Comparison of ENCODE assay signal across 1 cellular context in the genomic region with DNA sequence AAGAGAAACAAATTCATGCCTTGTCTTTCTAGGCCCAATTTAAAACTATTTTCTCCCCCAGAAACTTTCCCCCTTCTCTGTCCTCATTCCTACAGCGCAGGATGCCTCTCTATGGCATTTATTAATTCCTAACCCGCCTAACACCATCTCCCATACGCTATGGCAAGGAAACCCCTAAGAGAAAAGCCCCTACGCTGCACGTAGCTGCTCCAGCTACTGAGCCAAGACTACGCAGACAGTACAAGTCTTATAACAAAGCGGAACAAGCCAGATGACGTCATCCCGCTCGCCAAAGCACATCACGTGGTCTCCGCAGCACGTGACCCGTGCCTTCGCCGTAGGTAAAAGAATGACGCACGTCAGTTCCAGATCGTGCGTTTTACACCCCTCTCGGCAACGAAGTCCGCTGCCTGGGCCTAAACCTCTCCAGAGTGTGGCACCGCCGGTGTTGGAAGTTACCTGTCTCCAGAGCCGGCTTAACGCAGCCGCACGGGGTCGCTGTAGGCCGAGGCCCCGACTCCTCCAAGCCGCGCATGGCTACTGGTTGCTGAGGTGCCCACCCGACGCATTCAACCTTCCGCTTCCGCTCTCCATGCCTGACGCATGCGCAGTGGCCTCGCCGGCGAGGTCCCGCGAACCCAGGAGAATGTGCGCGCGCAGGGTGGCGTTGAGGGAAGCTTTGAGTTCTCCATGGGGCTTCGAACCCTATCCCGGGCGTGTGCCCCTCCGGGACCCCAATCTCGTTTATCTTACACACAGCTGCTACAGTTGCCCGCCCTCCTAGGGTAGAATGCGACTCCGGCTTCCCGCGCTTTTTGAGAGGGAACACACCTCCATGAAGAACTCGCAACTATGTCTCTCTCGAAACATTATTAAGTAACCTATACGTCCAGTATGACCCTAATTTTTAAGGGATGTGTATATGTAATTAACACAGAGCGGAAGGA.
TF ChIP-seq lines count a peak whose summit lies in the region.

TRMO (minus strand) TSS at position 542 of the 947 bp plus-strand sequence; CDS start at position 535, 7 bp downstream.

TF ChIP-seq in HepG2, 621 proteins besides CTCF, POLR2A, EP300 and RAD21 (continued from another document and continues in another):
- TF ChIP-seq HMGXB3 (CRISPR knock-in tag; IDR thresholded peaks at IDR 0.05; ENCODE audit: borderline replicate concordance) (peak; percentile 87), HDAC1 (CRISPR knock-in tag; IDR thresholded peaks at IDR 0.05) (peak; percentile 98), ZBTB21 (CRISPR knock-in tag; IDR thresholded peaks at IDR 0.05) (peak; percentile 99), ZNF333 (CRISPR knock-in tag; IDR thresholded peaks at IDR 0.05; ENCODE audit: borderline replicate concordance) (peak; percentile 81; the same call in 1 of the 2 replicates), ZHX1 (CRISPR knock-in tag; IDR thresholded peaks at IDR 0.05; ENCODE audit: low read depth) (peak; percentile 99), KLF15 (CRISPR knock-in tag; IDR thresholded peaks at IDR 0.05; ENCODE audit: borderline replicate concordance) (no peak; the same call in 1 of the 2 replicates), ZNF605 (CRISPR knock-in tag; IDR thresholded peaks at IDR 0.05) (peak; percentile 84), GABPA (IDR thresholded peaks at IDR 0.05; ENCODE audit: low read depth, low read length) (peak; percentile 76), GABPA (CRISPR knock-in tag; IDR thresholded peaks at IDR 0.05; ENCODE audit: low read depth) (peak; percentile 92), TERF1 (CRISPR knock-in tag; IDR thresholded peaks at IDR 0.05) (no peak), CCAR2 (optimal IDR thresholded peaks at IDR 0.05; ENCODE audit: low read depth, low read length) (no peak), PLRG1 (conservative IDR thresholded peaks at IDR 0.05) (no peak), ZNF44 (CRISPR knock-in tag; IDR thresholded peaks at IDR 0.05) (peak; percentile 98; the same call in 1 of the 2 replicates), PCBP1 (IDR thresholded peaks at IDR 0.05; ENCODE audit: borderline replicate concordance, low read depth, low read length) (peak; percentile 77; the same call in 1 of the 2 replicates), FLYWCH1 (CRISPR knock-in tag; IDR thresholded peaks at IDR 0.05) (no peak), POLR2G (IDR thresholded peaks at IDR 0.05; ENCODE audit: low read depth, low read length) (peak; percentile 93), ZNF768 (CRISPR knock-in tag; IDR thresholded peaks at IDR 0.05) (peak; percentile 64; the same call in 1 of the 2 replicates), TEAD3 (CRISPR knock-in tag; optimal IDR thresholded peaks at IDR 0.05; ENCODE audit: borderline replicate concordance) (peak; percentile 67), ZNF232 (CRISPR knock-in tag; IDR thresholded peaks at IDR 0.05; ENCODE audit: borderline replicate concordance) (peak; percentile 94; the same call in 1 of the 2 replicates)
- TF ChIP-seq, protein P1, sequence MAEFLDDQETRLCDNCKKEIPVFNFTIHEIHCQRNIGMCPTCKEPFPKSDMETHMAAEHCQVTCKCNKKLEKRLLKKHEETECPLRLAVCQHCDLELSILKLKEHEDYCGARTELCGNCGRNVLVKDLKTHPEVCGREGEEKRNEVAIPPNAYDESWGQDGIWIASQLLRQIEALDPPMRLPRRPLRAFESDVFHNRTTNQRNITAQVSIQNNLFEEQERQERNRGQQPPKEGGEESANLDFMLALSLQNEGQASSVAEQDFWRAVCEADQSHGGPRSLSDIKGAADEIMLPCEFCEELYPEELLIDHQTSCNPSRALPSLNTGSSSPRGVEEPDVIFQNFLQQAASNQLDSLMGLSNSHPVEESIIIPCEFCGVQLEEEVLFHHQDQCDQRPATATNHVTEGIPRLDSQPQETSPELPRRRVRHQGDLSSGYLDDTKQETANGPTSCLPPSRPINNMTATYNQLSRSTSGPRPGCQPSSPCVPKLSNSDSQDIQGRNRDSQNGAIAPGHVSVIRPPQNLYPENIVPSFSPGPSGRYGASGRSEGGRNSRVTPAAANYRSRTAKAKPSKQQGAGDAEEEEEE (CRISPR knock-in tag; IDR thresholded peaks at IDR 0.05; ENCODE audit: borderline replicate concordance): no peak
- TF ChIP-seq, protein P2, sequence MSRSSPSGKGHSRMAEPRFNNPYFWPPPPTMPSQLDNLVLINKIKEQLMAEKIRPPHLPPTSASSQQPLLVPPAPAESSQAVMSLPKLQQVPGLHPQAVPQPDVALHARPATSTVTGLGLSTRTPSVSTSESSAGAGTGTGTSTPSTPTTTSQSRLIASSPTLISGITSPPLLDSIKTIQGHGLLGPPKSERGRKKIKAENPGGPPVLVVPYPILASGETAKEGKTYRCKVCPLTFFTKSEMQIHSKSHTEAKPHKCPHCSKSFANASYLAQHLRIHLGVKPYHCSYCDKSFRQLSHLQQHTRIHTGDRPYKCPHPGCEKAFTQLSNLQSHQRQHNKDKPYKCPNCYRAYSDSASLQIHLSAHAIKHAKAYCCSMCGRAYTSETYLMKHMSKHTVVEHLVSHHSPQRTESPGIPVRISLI (CRISPR knock-in tag; IDR thresholded peaks at IDR 0.05; ENCODE audit: borderline replicate concordance): peak; percentile 55; the same call in 1 of the 2 replicates
- TF ChIP-seq, protein P3, sequence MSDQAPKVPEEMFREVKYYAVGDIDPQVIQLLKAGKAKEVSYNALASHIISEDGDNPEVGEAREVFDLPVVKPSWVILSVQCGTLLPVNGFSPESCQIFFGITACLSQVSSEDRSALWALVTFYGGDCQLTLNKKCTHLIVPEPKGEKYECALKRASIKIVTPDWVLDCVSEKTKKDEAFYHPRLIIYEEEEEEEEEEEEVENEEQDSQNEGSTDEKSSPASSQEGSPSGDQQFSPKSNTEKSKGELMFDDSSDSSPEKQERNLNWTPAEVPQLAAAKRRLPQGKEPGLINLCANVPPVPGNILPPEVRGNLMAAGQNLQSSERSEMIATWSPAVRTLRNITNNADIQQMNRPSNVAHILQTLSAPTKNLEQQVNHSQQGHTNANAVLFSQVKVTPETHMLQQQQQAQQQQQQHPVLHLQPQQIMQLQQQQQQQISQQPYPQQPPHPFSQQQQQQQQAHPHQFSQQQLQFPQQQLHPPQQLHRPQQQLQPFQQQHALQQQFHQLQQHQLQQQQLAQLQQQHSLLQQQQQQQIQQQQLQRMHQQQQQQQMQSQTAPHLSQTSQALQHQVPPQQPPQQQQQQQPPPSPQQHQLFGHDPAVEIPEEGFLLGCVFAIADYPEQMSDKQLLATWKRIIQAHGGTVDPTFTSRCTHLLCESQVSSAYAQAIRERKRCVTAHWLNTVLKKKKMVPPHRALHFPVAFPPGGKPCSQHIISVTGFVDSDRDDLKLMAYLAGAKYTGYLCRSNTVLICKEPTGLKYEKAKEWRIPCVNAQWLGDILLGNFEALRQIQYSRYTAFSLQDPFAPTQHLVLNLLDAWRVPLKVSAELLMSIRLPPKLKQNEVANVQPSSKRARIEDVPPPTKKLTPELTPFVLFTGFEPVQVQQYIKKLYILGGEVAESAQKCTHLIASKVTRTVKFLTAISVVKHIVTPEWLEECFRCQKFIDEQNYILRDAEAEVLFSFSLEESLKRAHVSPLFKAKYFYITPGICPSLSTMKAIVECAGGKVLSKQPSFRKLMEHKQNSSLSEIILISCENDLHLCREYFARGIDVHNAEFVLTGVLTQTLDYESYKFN (CRISPR knock-in tag; conservative IDR thresholded peaks at IDR 0.05): peak; percentile 63; the same call in 1 of the 2 replicates
- TF ChIP-seq, protein P4, sequence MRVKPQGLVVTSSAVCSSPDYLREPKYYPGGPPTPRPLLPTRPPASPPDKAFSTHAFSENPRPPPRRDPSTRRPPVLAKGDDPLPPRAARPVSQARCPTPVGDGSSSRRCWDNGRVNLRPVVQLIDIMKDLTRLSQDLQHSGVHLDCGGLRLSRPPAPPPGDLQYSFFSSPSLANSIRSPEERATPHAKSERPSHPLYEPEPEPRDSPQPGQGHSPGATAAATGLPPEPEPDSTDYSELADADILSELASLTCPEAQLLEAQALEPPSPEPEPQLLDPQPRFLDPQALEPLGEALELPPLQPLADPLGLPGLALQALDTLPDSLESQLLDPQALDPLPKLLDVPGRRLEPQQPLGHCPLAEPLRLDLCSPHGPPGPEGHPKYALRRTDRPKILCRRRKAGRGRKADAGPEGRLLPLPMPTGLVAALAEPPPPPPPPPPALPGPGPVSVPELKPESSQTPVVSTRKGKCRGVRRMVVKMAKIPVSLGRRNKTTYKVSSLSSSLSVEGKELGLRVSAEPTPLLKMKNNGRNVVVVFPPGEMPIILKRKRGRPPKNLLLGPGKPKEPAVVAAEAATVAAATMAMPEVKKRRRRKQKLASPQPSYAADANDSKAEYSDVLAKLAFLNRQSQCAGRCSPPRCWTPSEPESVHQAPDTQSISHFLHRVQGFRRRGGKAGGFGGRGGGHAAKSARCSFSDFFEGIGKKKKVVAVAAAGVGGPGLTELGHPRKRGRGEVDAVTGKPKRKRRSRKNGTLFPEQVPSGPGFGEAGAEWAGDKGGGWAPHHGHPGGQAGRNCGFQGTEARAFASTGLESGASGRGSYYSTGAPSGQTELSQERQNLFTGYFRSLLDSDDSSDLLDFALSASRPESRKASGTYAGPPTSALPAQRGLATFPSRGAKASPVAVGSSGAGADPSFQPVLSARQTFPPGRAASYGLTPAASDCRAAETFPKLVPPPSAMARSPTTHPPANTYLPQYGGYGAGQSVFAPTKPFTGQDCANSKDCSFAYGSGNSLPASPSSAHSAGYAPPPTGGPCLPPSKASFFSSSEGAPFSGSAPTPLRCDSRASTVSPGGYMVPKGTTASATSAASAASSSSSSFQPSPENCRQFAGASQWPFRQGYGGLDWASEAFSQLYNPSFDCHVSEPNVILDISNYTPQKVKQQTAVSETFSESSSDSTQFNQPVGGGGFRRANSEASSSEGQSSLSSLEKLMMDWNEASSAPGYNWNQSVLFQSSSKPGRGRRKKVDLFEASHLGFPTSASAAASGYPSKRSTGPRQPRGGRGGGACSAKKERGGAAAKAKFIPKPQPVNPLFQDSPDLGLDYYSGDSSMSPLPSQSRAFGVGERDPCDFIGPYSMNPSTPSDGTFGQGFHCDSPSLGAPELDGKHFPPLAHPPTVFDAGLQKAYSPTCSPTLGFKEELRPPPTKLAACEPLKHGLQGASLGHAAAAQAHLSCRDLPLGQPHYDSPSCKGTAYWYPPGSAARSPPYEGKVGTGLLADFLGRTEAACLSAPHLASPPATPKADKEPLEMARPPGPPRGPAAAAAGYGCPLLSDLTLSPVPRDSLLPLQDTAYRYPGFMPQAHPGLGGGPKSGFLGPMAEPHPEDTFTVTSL (CRISPR knock-in tag; IDR thresholded peaks at IDR 0.05; ENCODE audit: borderline replicate concordance): no peak
